31 cellular contexts compared by ENCODE assay signal in genomic region chr15:58324533-58324932, GRCh38.
"Had no signal": no experiment of that assay in that cellular context is flagged by ENCODE, and none has a peak within 500 bp of the region (broad histone marks: within the 10 kb centered on the region; RNA-seq: fewer than 3 reads in every experiment).

No MANE protein-coding gene starts in this region.

- H3K9me3 ChIP-seq: breast epithelium, colonic mucosa had no signal

- H3K4me1 ChIP-seq: ascending aorta, breast epithelium, colonic mucosa had no signal

- H3K27me3 Mint-ChIP-seq: activated T-cell treated with anti-CD3 and anti-CD28 coated beads, Interleukin-2, amount 50 U/mL, for 24 hours had no signal

- FAIRE-seq: endometrium, frontal cortex, TTC549 had no signal

- H3K4me1 Mint-ChIP-seq: activated CD4-positive, alpha-beta memory T cell treated with anti-CD3 and anti-CD28 coated beads, Interleukin-2, amount 10 ng/mL, durations not matched to agents 7 days and 5 days; activated CD4-positive, alpha-beta T cell treated with anti-CD3 and anti-CD28 coated beads, Interleukin-2, amount 10 ng/mL, durations not matched to agents 7 days and 5 days; activated naive CD4-positive, alpha-beta T cell treated with anti-CD3 and anti-CD28 coated beads, Interleukin-2, amount 10 ng/mL, durations not matched to agents 7 days and 5 days; activated naive CD8-positive, alpha-beta T cell treated with anti-CD3 and anti-CD28 coated beads, Interleukin-2, amount 10 ng/mL, durations not matched to agents 7 days and 5 days; brain had no signal

- H3K4me3 Mint-ChIP-seq: activated CD4-positive, alpha-beta memory T cell treated with anti-CD3 and anti-CD28 coated beads, Interleukin-2, amount 10 ng/mL, durations not matched to agents 7 days and 5 days; activated CD4-positive, alpha-beta T cell treated with anti-CD3 and anti-CD28 coated beads, Interleukin-2, amount 10 ng/mL, durations not matched to agents 7 days and 5 days; activated naive CD4-positive, alpha-beta T cell treated with anti-CD3 and anti-CD28 coated beads, Interleukin-2, amount 10 ng/mL, durations not matched to agents 7 days and 5 days; activated naive CD8-positive, alpha-beta T cell treated with anti-CD3 and anti-CD28 coated beads, Interleukin-2, amount 10 ng/mL, durations not matched to agents 7 days and 5 days; activated T-cell treated with anti-CD3 and anti-CD28 coated beads, Interleukin-2, amount 50 U/mL, for 24 hours; activated T-cell treated with anti-CD3 and anti-CD28 coated beads, Interleukin-2, amount 50 U/mL, for 72 hours; brain; WTC11 had no signal

- H3K27ac ChIP-seq: ascending aorta, cardiac muscle cell, colonic mucosa, VCaP had no signal

- H3K9me3 Mint-ChIP-seq: activated T-cell treated with anti-CD3 and anti-CD28 coated beads, Interleukin-2, amount 50 U/mL, for 24 hours had no signal

- H3K36me3 Mint-ChIP-seq: activated naive CD4-positive, alpha-beta T cell treated with anti-CD3 and anti-CD28 coated beads, Interleukin-2, amount 50 U/mL, for 72 hours had no signal

- ATAC-seq: activated naive CD4-positive, alpha-beta T cell treated with anti-CD3 and anti-CD28 coated beads, Interleukin-2, amount 50 U/mL, for 72 hours; activated T-cell treated with anti-CD3 and anti-CD28 coated beads, Interleukin-2, amount 50 U/mL, for 72 hours; esophagus mucosa; WTC11 had no signal

- H3K4me3 ChIP-seq: ascending aorta, breast epithelium, cardiac muscle cell, colonic mucosa had no signal

- DNase-seq: activated CD4-positive, alpha-beta memory T cell treated with anti-CD3 and anti-CD28 coated beads, Interleukin-2, amount 10 ng/mL, durations not matched to agents 7 days and 5 days; activated CD4-positive, alpha-beta T cell treated with anti-CD3 and anti-CD28 coated beads for 1 hour; activated CD4-positive, alpha-beta T cell treated with anti-CD3 and anti-CD28 coated beads for 4 hours; activated CD4-positive, alpha-beta T cell treated with anti-CD3 and anti-CD28 coated beads, Interleukin-2, amount 10 ng/mL, durations not matched to agents 7 days and 5 days; activated CD4-positive, alpha-beta T cell treated with anti-CD3 and anti-CD28 coated beads, Interleukin-2, amount 50 U/mL, for 4 hours; activated CD8-positive, alpha-beta memory T cell treated with anti-CD3 and anti-CD28 coated beads, Interleukin-2, amount 50 U/mL, for 48 hours; activated gamma-delta T cell; activated naive CD4-positive, alpha-beta T cell; activated naive CD4-positive, alpha-beta T cell treated with anti-CD3 and anti-CD28 coated beads, Interleukin-2, amount 10 ng/mL, durations not matched to agents 7 days and 5 days; activated naive CD8-positive, alpha-beta T cell treated with anti-CD3 and anti-CD28 coated beads, Interleukin-2, amount 10 ng/mL, durations not matched to agents 7 days and 5 days; activated T-cell treated with anti-CD3 and anti-CD28 coated beads for 4 hours; activated T-cell treated with anti-CD3 and anti-CD28 coated beads, Interleukin-2, amount 50 U/mL, for 24 hours; activated T-cell treated with anti-CD3 and anti-CD28 coated beads, Interleukin-2, amount 50 U/mL, for 72 hours; central memory CD4-positive, alpha-beta T cell; cerebellar nuclear complex; colonic mucosa; effector CD8-positive, alpha-beta T cell; foreskin fibroblast; head of caudate nucleus; hippocampal formation had no signal

- H3K27ac Mint-ChIP-seq: activated CD4-positive, alpha-beta memory T cell treated with anti-CD3 and anti-CD28 coated beads, Interleukin-2, amount 10 ng/mL, durations not matched to agents 7 days and 5 days; activated CD4-positive, alpha-beta T cell treated with anti-CD3 and anti-CD28 coated beads, Interleukin-2, amount 10 ng/mL, durations not matched to agents 7 days and 5 days; activated naive CD4-positive, alpha-beta T cell treated with anti-CD3 and anti-CD28 coated beads, Interleukin-2, amount 10 ng/mL, durations not matched to agents 7 days and 5 days; activated naive CD4-positive, alpha-beta T cell treated with anti-CD3 and anti-CD28 coated beads, Interleukin-2, amount 50 U/mL, for 72 hours; activated naive CD8-positive, alpha-beta T cell treated with anti-CD3 and anti-CD28 coated beads, Interleukin-2, amount 10 ng/mL, durations not matched to agents 7 days and 5 days; activated T-cell treated with anti-CD3 and anti-CD28 coated beads, Interleukin-2, amount 50 U/mL, for 24 hours; activated T-cell treated with anti-CD3 and anti-CD28 coated beads, Interleukin-2, amount 50 U/mL, for 72 hours; brain; WTC11 had no signal
